In the genomic region with DNA sequence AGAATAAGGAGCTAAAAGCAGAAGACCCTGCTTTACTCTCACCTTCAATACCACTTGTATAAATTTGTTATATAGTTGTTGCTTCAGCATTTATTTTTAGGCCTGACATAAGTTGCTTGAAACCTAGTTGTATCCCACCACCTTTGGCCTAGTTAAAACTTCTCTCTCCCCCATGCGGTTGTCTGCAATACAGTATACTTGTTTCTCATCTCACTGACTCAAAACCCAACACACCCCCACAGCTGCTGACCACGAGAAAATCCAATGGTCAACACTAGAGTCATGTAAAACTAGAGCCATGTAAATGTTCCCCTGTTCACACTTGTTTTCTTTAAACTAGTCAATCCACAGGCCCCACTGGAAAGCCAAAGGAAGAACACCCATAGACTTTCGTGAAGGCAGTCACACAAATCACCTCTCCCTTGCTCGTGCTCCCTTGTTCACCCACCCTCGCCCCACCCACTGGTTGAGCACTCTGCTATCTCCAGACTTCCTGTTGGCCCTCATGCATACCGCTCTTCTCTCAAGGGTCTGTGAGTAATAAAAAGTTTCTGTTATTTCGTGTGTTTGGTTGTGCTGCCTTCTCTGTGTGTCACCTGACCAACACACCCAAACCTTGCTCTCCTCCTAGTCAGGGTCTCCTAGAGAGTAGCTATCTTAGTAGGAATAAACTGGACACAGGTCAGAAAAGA, we compare ENCODE assay signal across 18 cellular contexts. TPM values are rescaled to one million over a fixed set of nuclear protein-coding genes. Genes with fewer than 3 reads are reported as not detected.
DNase-seq lines count a peak whose midpoint lies in the region; ATAC-seq and TF ChIP-seq lines count a peak whose summit lies in the region.
"Had no signal": no experiment of that assay in that cellular context is flagged by ENCODE, and none has a peak within 500 bp of the region (broad histone marks: within the 10 kb centered on the region; RNA-seq: fewer than 3 reads in every experiment).

No MANE protein-coding gene starts in this region.

- no peak overlapping the region for H3K4me3 Mint-ChIP-seq in HFFc6
- H3K4me3 Mint-ChIP-seq: activated CD4-positive, alpha-beta T cell treated with anti-CD3 and anti-CD28 coated beads for 36 hours; brain; CD4-positive, alpha-beta T cell had no signal

- no peaks in the 10 kb centered on the region for H3K27me3 Mint-ChIP-seq in HFFc6 (ENCODE audit: insufficient read depth)
- H3K27me3 Mint-ChIP-seq: activated CD4-positive, alpha-beta T cell treated with anti-CD3 and anti-CD28 coated beads for 36 hours; brain; CD4-positive, alpha-beta T cell had no signal

- H3K9me3 ChIP-seq in HUES6 (ENCODE audit: control insufficient read depth, insufficient read depth, low read depth, low read length): no peaks in the 10 kb centered on the region
- H3K9me3 ChIP-seq in left lung: no peaks in the 10 kb centered on the region
- no peaks in the 10 kb centered on the region for H3K9me3 ChIP-seq in hepatocyte (ENCODE audit: low read depth)

- H3K9me2 ChIP-seq in hepatocyte (replicated peaks; ENCODE audit: insufficient read depth): no peaks in the 10 kb centered on the region

- H3K27me3 ChIP-seq in HUES6 (ENCODE audit: control insufficient read depth, insufficient read depth, low read length): no peaks in the 10 kb centered on the region
- no peaks in the 10 kb centered on the region for H3K27me3 ChIP-seq in left lung
- no peaks in the 10 kb centered on the region for H3K27me3 ChIP-seq in hepatocyte

- CTCF ChIA-PET in GM10248 (lab: Yijun Ruan, JAX): interaction anchor here (1.2 kb wide), 1 partner anchor 28 kb away, joined by 3 read pairs; no protein-coding TSS in a partner anchor

- H3K4me1 Mint-ChIP-seq in HFFc6 (ENCODE audit: low read depth): peaks cover 26% of the 10 kb centered on the region
- H3K4me1 Mint-ChIP-seq: activated CD4-positive, alpha-beta T cell treated with anti-CD3 and anti-CD28 coated beads for 36 hours; brain had no signal

- H3K4me2 ChIP-seq in hepatocyte: no peak overlapping the region

- H3K27ac Mint-ChIP-seq in HFFc6: no peak overlapping the region; the same call in 1 of the 2 replicates
- H3K27ac Mint-ChIP-seq: activated CD4-positive, alpha-beta T cell treated with anti-CD3 and anti-CD28 coated beads for 36 hours; brain; CD4-positive, alpha-beta T cell had no signal

- H3K36me3 ChIP-seq in HUES6 (ENCODE audit: control insufficient read depth, insufficient read depth, low read length): peaks cover 45% of the 10 kb centered on the region
- H3K36me3 ChIP-seq in left lung: peaks cover 0 to 66% of the 10 kb centered on the region in 2 donors
- H3K36me3 ChIP-seq in hepatocyte (replicated peaks; ENCODE audit: insufficient read depth, low read depth): no peaks in the 10 kb centered on the region

- H3K4me1 ChIP-seq in HUES6 (ENCODE audit: control insufficient read depth, insufficient read depth, low read length) (peaks cover 44% of the 10 kb centered on the region), left lung (no peaks in the 10 kb centered on the region), hepatocyte (ENCODE audit: insufficient read depth) (no peaks in the 10 kb centered on the region)

- no peaks in the 10 kb centered on the region for H3K9me3 Mint-ChIP-seq in HFFc6
- H3K9me3 Mint-ChIP-seq: CD4-positive, alpha-beta T cell had no signal

- intact Hi-C loops in left lung (cut with DNase I): no loop called here
- intact Hi-C loops in posterior vena cava (cut with DNase I): no loop called here

- H3K79me2 ChIP-seq in hepatocyte: no peaks in the 10 kb centered on the region

- H4K20me1 ChIP-seq in hepatocyte (ENCODE audit: insufficient read depth, poor library complexity, severe bottlenecking): no peaks in the 10 kb centered on the region

- peaks cover 32% of the 10 kb centered on the region for H3K36me3 Mint-ChIP-seq in HFFc6 (ENCODE audit: low read depth)

- DNase-seq in GM10248 (ENCODE audit: extremely low spot score) (peak; percentile 18), left lung (no peak), posterior vena cava (ENCODE audit: low spot score) (no peak), mucosa of gallbladder (ENCODE audit: low spot score) (no peak), HFFc6 (no peak), hepatocyte (ENCODE audit: low spot score) (no peak)
- DNase-seq: activated CD4-positive, alpha-beta T cell treated with anti-CD3 and anti-CD28 coated beads for 36 hours; activated CD8-positive, alpha-beta memory T cell treated with anti-CD3 and anti-CD28 coated beads, Interleukin-2, amount 50 U/mL, for 48 hours; activated naive CD4-positive, alpha-beta T cell treated with anti-CD3 and anti-CD28 coated beads, Interleukin-2, amount 50 U/mL, for 16 hours; CD4-positive, alpha-beta T cell; DMS79 treated with DMSO at 0.1 percent for 48 hours; NCI-H1694 treated with DMSO at 0.1 percent for 48 hours; NCI-H446; stimulated activated naive CD4-positive, alpha-beta T cell treated with Interleukin-2 at 50 U/mL for 16 hours had no signal

- TF ChIP-seq CTCF in GM10248 (IDR thresholded peaks at IDR 0.05; ENCODE audit: control extremely low read depth, extremely low read depth, low read depth, missing control alignments): no peak
- TF ChIP-seq CTCF in left lung (IDR thresholded peaks at IDR 0.05): no peak
- no peak for TF ChIP-seq CTCF in HFFc6 (IDR thresholded peaks at IDR 0.05)
- TF ChIP-seq CTCF in hepatocyte (IDR thresholded peaks at IDR 0.05; ENCODE audit: poor library complexity): no peak

- ATAC-seq in GM21381 (IDR thresholded peaks at IDR 0.05; ENCODE audit: unreplicated experiment) (peak; percentile 55), left lung (peak; percentile 41)
- ATAC-seq: activated CD4-positive, alpha-beta T cell treated with anti-CD3 and anti-CD28 coated beads for 36 hours had no signal

- H2AFZ ChIP-seq in hepatocyte: no peak overlapping the region

- H3K4me3 ChIP-seq in HUES6 (ENCODE audit: low read depth, low read length): no peak overlapping the region
- H3K4me3 ChIP-seq in left lung: no peak overlapping the region
- H3K4me3 ChIP-seq in hepatocyte: no peak overlapping the region
- H3K4me3 ChIP-seq: lung had no signal

- H3K9ac ChIP-seq in HUES6 (ENCODE audit: low read length): no peak overlapping the region

- WGBS in hepatocyte (ENCODE audit: low lambda C conversion rate, missing lambda C conversion rate): 92% methylated on average over 7 of the region's 7 CpGs

- H3K27ac ChIP-seq in HUES6 (ENCODE audit: low read depth, low read length): peak overlapping the region; percentile 30; the same call in 1 of the 2 replicates
- no peak overlapping the region for H3K27ac ChIP-seq in left lung
- no peak overlapping the region for H3K27ac ChIP-seq in hepatocyte

- POLR2A ChIA-PET in GM10248 (lab: Yijun Ruan, JAX): no interaction called here

RNA-seq across cellular contexts. Expression of a gene that starts 12.9 kb away (rescaled TPM):
- total RNA-seq in left lung (1 to 10 TPM in 1 of 2 donors, under 1 TPM in 1; 0.76 to 2.6 TPM), posterior vena cava (under 1 TPM; 0.97 to 1.00 TPM), mucosa of gallbladder (2.0 TPM), hepatocyte (2.6 and 7.7 TPM in 2 replicates)
- 1 to 10 TPM; 1.3 to 2.5 (median 2.1) TPM for total RNA-seq in HFFc6 (2021; fragmentation: NEBNext Ultra II Directional; extraction: Animal tissue kit (Norgen Biotek cat#: 25700))
- 1.9 and 4.2 TPM in 2 replicates for polyA plus RNA-seq in hepatocyte
- total RNA-seq: CD4-positive, alpha-beta T cell had no signal

RNA-seq across cellular contexts. Expression of a gene that starts 35.6 kb away (rescaled TPM):
- total RNA-seq in left lung (10 to 100 TPM; 59.1 to 73.7 TPM), posterior vena cava (10 to 100 TPM; 77.4 to 85.0 TPM), mucosa of gallbladder (86.1 TPM), hepatocyte (96.4 and 107 TPM in 2 replicates)
- total RNA-seq in HFFc6 (2021; fragmentation: NEBNext Ultra II Directional; extraction: Animal tissue kit (Norgen Biotek cat#: 25700)): 10 to 100 TPM; 54.3 to 67.1 (median 58.6) TPM
- 83.2 and 86.7 TPM in 2 replicates for polyA plus RNA-seq in hepatocyte
